ENCODE assay signal across 32 cellular contexts in the genomic region with DNA sequence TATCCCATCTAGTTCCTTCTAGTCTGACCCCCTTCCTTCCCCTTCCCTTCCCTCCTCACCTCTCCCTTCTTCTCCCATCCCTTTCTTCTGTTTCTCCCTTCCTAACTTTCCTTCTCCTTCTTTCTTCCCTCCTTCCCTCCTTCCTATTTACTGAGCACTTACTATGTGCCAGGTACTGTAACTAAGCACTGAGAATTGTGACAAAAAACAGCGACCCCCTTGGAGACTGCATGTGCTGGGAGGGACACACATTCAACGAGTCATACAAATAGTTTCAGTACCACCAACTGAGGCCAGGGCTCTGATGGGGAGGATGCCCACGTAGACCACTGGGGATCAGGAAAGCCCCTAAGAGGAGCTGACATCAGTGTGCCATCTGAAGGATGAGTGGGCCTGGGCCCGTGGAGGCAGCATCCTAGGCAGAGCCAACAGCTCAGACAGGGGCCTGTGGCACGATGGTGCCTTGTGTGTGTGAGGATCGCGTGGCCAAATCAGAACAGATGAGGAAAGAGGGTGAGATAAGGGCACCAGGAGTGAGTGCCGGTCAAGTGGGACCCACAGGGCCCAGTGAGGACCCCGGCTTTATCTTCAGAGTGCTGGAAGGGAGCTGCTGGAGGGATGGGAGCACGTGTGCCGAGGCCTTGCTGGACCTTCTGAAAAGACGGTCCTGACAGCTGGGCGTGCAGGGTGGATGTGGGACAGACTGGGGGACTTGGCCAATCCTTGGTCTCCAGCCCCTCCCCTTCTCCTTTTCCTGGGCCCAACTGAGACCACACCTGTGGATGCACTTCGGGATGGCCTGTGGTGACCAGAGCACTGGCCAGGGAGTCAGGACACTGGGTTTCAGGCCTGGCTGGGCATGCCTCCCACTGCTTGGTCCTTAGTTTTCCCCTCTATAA. TPM values are rescaled to one million over a fixed set of nuclear protein-coding genes. Genes with fewer than 3 reads are reported as not detected.
DNase-seq lines count a peak whose midpoint lies in the region; ATAC-seq and TF ChIP-seq lines count a peak whose summit lies in the region.
"Had no signal": no experiment of that assay in that cellular context is flagged by ENCODE, and none has a peak within 500 bp of the region (broad histone marks: within the 10 kb centered on the region; RNA-seq: fewer than 3 reads in every experiment).

No MANE protein-coding gene starts in this region.

- peak; percentile 5 to 47 for DNase-seq in activated T-cell treated with anti-CD3 and anti-CD28 coated beads, Interleukin-2, amount 50 U/mL, for 72 hours
- no peak for DNase-seq in activated T-cell treated with anti-CD3 and anti-CD28 coated beads for 4 hours
- DNase-seq in psoas muscle: no peak
- no peak for DNase-seq in G401 (ENCODE audit: low spot score)
- no peak for DNase-seq in AML-193 (lab: John Stamatoyannopoulos, UW)
- DNase-seq: ACHN; activated gamma-delta T cell; amniotic stem cell; DMS153; effector memory CD4-positive, alpha-beta T cell; GM23248; heart right ventricle; Karpas-422; NCI-H146; NCI-H446 treated with DMSO at 0.1 percent for 48 hours; NCI-H82; right lobe of liver; T-cell; upper lobe of left lung had no signal

- no peaks in the 10 kb centered on the region for H3K27me3 ChIP-seq in psoas muscle (ENCODE audit: insufficient read depth in 3 of 3, low read length in 2 of 3)
- H3K27me3 ChIP-seq: heart right ventricle, right lobe of liver, SJSA1, upper lobe of left lung had no signal

- intact Hi-C loops in psoas muscle (cut with DNase I): no loop called here

- H3K4me3 ChIP-seq in psoas muscle: no peak overlapping the region
- H3K4me3 ChIP-seq: coronary artery, GM23248, heart right ventricle, right lobe of liver, SJSA1, upper lobe of left lung had no signal

- no peaks in the 10 kb centered on the region for H3K9me3 Mint-ChIP-seq in activated T-cell treated with anti-CD3 and anti-CD28 coated beads, Interleukin-2, amount 50 U/mL, for 72 hours
- no peaks in the 10 kb centered on the region for H3K9me3 Mint-ChIP-seq in activated naive CD8-positive, alpha-beta T cell (ENCODE audit: low read depth)
- H3K9me3 Mint-ChIP-seq in stimulated activated naive CD8-positive, alpha-beta T cell treated with anti-CD3 and anti-CD28 coated beads, Interleukin-15, Interleukin-2, amounts not matched to agents 100 ng/mL and 50 ng/mL, for 24 hours: no peaks in the 10 kb centered on the region
- H3K9me3 Mint-ChIP-seq: T-cell had no signal

- H3K4me1 Mint-ChIP-seq in activated T-cell treated with anti-CD3 and anti-CD28 coated beads, Interleukin-2, amount 50 U/mL, for 72 hours (ENCODE audit: low read depth): peaks cover 13% of the 10 kb centered on the region
- no peaks in the 10 kb centered on the region for H3K4me1 Mint-ChIP-seq in activated naive CD8-positive, alpha-beta T cell (ENCODE audit: low read depth)
- peaks cover 7% of the 10 kb centered on the region for H3K4me1 Mint-ChIP-seq in stimulated activated naive CD8-positive, alpha-beta T cell treated with anti-CD3 and anti-CD28 coated beads, Interleukin-15, Interleukin-2, amounts not matched to agents 100 ng/mL and 50 ng/mL, for 24 hours (ENCODE audit: low read depth)

- peak; percentile 70 to 86 for ATAC-seq in activated T-cell treated with anti-CD3 and anti-CD28 coated beads, Interleukin-2, amount 50 U/mL, for 72 hours (replicated peaks in 1 of 2)
- ATAC-seq in psoas muscle (no peak), HG02610 (IDR thresholded peaks at IDR 0.05; ENCODE audit: unreplicated experiment) (no peak)
- ATAC-seq: HepG2, T-cell had no signal

- no peak overlapping the region for H3K27ac Mint-ChIP-seq in activated T-cell treated with anti-CD3 and anti-CD28 coated beads, Interleukin-2, amount 50 U/mL, for 72 hours
- H3K27ac Mint-ChIP-seq in activated naive CD8-positive, alpha-beta T cell: peak overlapping the region; percentile 29
- H3K27ac Mint-ChIP-seq in stimulated activated naive CD8-positive, alpha-beta T cell treated with anti-CD3 and anti-CD28 coated beads, Interleukin-15, Interleukin-2, amounts not matched to agents 100 ng/mL and 50 ng/mL, for 24 hours: peak overlapping the region; percentile 49
- H3K27ac Mint-ChIP-seq: T-cell had no signal

- 76 to 81% (median 79%) methylated on average over 13 to 14 of the region's 14 CpGs for WGBS in psoas muscle, 3 donors

- H3K4me1 ChIP-seq in psoas muscle: peaks cover 39% of the 10 kb centered on the region
- H3K4me1 ChIP-seq: SJSA1 had no signal

- H3K36me3 ChIP-seq in psoas muscle (ENCODE audit: insufficient read depth in 1 of 2, low read depth in 1 of 2): no peaks in the 10 kb centered on the region
- H3K36me3 ChIP-seq: heart right ventricle, right lobe of liver, SJSA1, upper lobe of left lung had no signal

- H3K27me3 Mint-ChIP-seq in activated T-cell treated with anti-CD3 and anti-CD28 coated beads, Interleukin-2, amount 50 U/mL, for 72 hours (ENCODE audit: low read depth): no peaks in the 10 kb centered on the region
- H3K27me3 Mint-ChIP-seq in activated naive CD8-positive, alpha-beta T cell: no peaks in the 10 kb centered on the region
- no peaks in the 10 kb centered on the region for H3K27me3 Mint-ChIP-seq in stimulated activated naive CD8-positive, alpha-beta T cell treated with anti-CD3 and anti-CD28 coated beads, Interleukin-15, Interleukin-2, amounts not matched to agents 100 ng/mL and 50 ng/mL, for 24 hours
- H3K27me3 Mint-ChIP-seq: T-cell had no signal

- no peaks in the 10 kb centered on the region for H3K9me3 ChIP-seq in psoas muscle
- H3K9me3 ChIP-seq: heart right ventricle, right lobe of liver, SJSA1, upper lobe of left lung had no signal

- H3K27ac ChIP-seq in psoas muscle: peak overlapping the region; percentile 64
- H3K27ac ChIP-seq: coronary artery, GM23248, heart right ventricle, right lobe of liver, SJSA1 had no signal

- no peaks in the 10 kb centered on the region for H3K36me3 Mint-ChIP-seq in activated T-cell treated with anti-CD3 and anti-CD28 coated beads, Interleukin-2, amount 50 U/mL, for 72 hours (ENCODE audit: insufficient read depth in 2 of 2)
- no peaks in the 10 kb centered on the region for H3K36me3 Mint-ChIP-seq in activated naive CD8-positive, alpha-beta T cell
- no peaks in the 10 kb centered on the region for H3K36me3 Mint-ChIP-seq in stimulated activated naive CD8-positive, alpha-beta T cell treated with anti-CD3 and anti-CD28 coated beads, Interleukin-15, Interleukin-2, amounts not matched to agents 100 ng/mL and 50 ng/mL, for 24 hours (ENCODE audit: low read depth)
- H3K36me3 Mint-ChIP-seq: T-cell had no signal

- no peak for TF ChIP-seq CTCF in psoas muscle (IDR thresholded peaks at IDR 0.05)

- in situ Hi-C loops in G401 (cut with HindIII; ENCODE audit: low sequenced_read_pairs): no loop called here

- no peak overlapping the region for H3K4me3 Mint-ChIP-seq in activated T-cell treated with anti-CD3 and anti-CD28 coated beads, Interleukin-2, amount 50 U/mL, for 72 hours
- no peak overlapping the region for H3K4me3 Mint-ChIP-seq in activated naive CD8-positive, alpha-beta T cell
- H3K4me3 Mint-ChIP-seq in stimulated activated naive CD8-positive, alpha-beta T cell treated with anti-CD3 and anti-CD28 coated beads, Interleukin-15, Interleukin-2, amounts not matched to agents 100 ng/mL and 50 ng/mL, for 24 hours: no peak overlapping the region
- H3K4me3 Mint-ChIP-seq: T-cell had no signal

RNA-seq across cellular contexts. Expression of gene CRYBB3, which starts 38.4 kb away (rescaled TPM):
- total RNA-seq in activated T-cell treated with anti-CD3 and anti-CD28 coated beads, Interleukin-2, amount 50 U/mL, for 72 hours: under 1 TPM; 0.30 to 0.77 TPM
- total RNA-seq in psoas muscle: under 1 TPM in 2 of 4 donors, not detected in 2; 0.38 to 0.68 TPM
- under 1 TPM in 2 of 3 donors, not detected in 1; 0.07 to 0.22 TPM for polyA plus RNA-seq in psoas muscle
- total RNA-seq in G401 (2014; rRNA removed; shearing (Covaris generic)): not detected in 2 replicates
- total RNA-seq: epithelial cell of proximal tubule, fibroblast of villous mesenchyme, GM23248, RPMI7951, SJSA1, subcutaneous adipose tissue had no signal
- polyA plus RNA-seq: BJ, GM23248 had no signal

RNA-seq across cellular contexts. Expression of gene CRYBB2, which starts 58.2 kb away (rescaled TPM):
- under 1 TPM in 1 of 2 donors, not detected in 1; 0.51 TPM for total RNA-seq in activated T-cell treated with anti-CD3 and anti-CD28 coated beads, Interleukin-2, amount 50 U/mL, for 72 hours
- total RNA-seq in psoas muscle: not detected
- polyA plus RNA-seq in psoas muscle: under 1 TPM in 1 of 3 donors, not detected in 2; 0.04 TPM
- 0.86 TPM in 1 of 2 replicates, not detected in the other for total RNA-seq in G401 (2014; rRNA removed; shearing (Covaris generic))
- total RNA-seq: epithelial cell of proximal tubule, fibroblast of villous mesenchyme, GM23248, heart right ventricle, lung microvascular endothelial cell, mucosa of gallbladder, right lobe of liver, RPMI7951, subcutaneous adipose tissue, T-cell had no signal
- polyA plus RNA-seq: GM23248 had no signal

Comparison
In these comparisons a context has a peak if more than half of its experiments do, and no peak if none do; other contexts are left out.
1. DNase-seq: peak in activated T-cell treated with anti-CD3 and anti-CD28 coated beads, Interleukin-2, amount 50 U/mL, for 72 hours (2 of 2); none in activated T-cell treated with anti-CD3 and anti-CD28 coated beads for 4 hours (single experiment), psoas muscle (0 of 2), G401 (single experiment) and AML-193 (0 of 2).
2. ATAC-seq: peak in activated T-cell treated with anti-CD3 and anti-CD28 coated beads, Interleukin-2, amount 50 U/mL, for 72 hours (2 of 2); none in psoas muscle (0 of 4) and HG02610 (single experiment).